39 cellular contexts compared by ENCODE assay signal in genomic region chr2:135756692-135757091, GRCh38.
"Had no signal": no experiment of that assay in that cellular context is flagged by ENCODE, and none has a peak within 500 bp of the region (broad histone marks: within the 10 kb centered on the region; RNA-seq: fewer than 3 reads in every experiment).

No MANE protein-coding gene starts in this region.

- H3K27me3 Mint-ChIP-seq: activated B cell treated with CpG ODN at 0.5 μM for 24 hours; activated CD4-positive, alpha-beta memory T cell treated with anti-CD3 and anti-CD28 coated beads for 36 hours; activated CD4-positive, alpha-beta T cell treated with anti-CD3 and anti-CD28 coated beads, Interleukin-2, amount 10 ng/mL, durations not matched to agents 24 days and 14 days; activated CD8-positive, alpha-beta T cell treated with anti-CD3 and anti-CD28 coated beads for 36 hours; activated naive CD4-positive, alpha-beta T cell treated with anti-CD3 and anti-CD28 coated beads, Interleukin-2, amount 10 ng/mL, durations not matched to agents 7 days and 5 days; activated naive CD4-positive, alpha-beta T cell treated with anti-CD3 and anti-CD28 coated beads, Interleukin-2, amount 50 U/mL, for 24 hours; activated naive CD8-positive, alpha-beta T cell; activated naive CD8-positive, alpha-beta T cell treated with anti-CD3 and anti-CD28 coated beads, Interleukin-2, amount 10 ng/mL, durations not matched to agents 7 days and 5 days; activated naive CD8-positive, alpha-beta T cell treated with anti-CD3 and anti-CD28 coated beads, Interleukin-2, amount 50 U/mL, for 24 hours; activated T-helper 17 cell treated with anti-CD3 and anti-CD28 coated beads, Interleukin-2, amount 50 U/mL, for 72 hours; brain; central memory CD8-positive, alpha-beta T cell had no signal

- H3K27ac ChIP-seq: ascending aorta, cardiac muscle cell, VCaP had no signal

- H3K4me3 ChIP-seq: ascending aorta, cardiac muscle cell had no signal

- H3K4me3 Mint-ChIP-seq: activated B cell treated with CpG ODN at 0.5 μM for 24 hours; activated CD4-positive, alpha-beta memory T cell treated with anti-CD3 and anti-CD28 coated beads for 36 hours; activated CD4-positive, alpha-beta T cell treated with anti-CD3 and anti-CD28 coated beads, Interleukin-2, amount 10 ng/mL, durations not matched to agents 24 days and 14 days; activated CD8-positive, alpha-beta T cell treated with anti-CD3 and anti-CD28 coated beads for 36 hours; activated naive CD4-positive, alpha-beta T cell treated with anti-CD3 and anti-CD28 coated beads, Interleukin-2, amount 10 ng/mL, durations not matched to agents 7 days and 5 days; activated naive CD4-positive, alpha-beta T cell treated with anti-CD3 and anti-CD28 coated beads, Interleukin-2, amount 50 U/mL, for 24 hours; activated naive CD8-positive, alpha-beta T cell; activated naive CD8-positive, alpha-beta T cell treated with anti-CD3 and anti-CD28 coated beads, Interleukin-2, amount 10 ng/mL, durations not matched to agents 7 days and 5 days; activated naive CD8-positive, alpha-beta T cell treated with anti-CD3 and anti-CD28 coated beads, Interleukin-2, amount 50 U/mL, for 24 hours; activated T-cell treated with anti-CD3 and anti-CD28 coated beads, Interleukin-2, amount 50 U/mL, for 4 hours; activated T-cell treated with anti-CD3 and anti-CD28 coated beads, Interleukin-2, amount 50 U/mL, for 72 hours; activated T-helper 1 cell treated with anti-CD3 and anti-CD28 coated beads, Interleukin-12 subunit alpha, Interleukin-12 subunit beta, Interleukin-2, Interleukin-4 antibody, amounts not matched to agents 30 ng/mL and 10 ng/mL and 1 ng/mL, durations not matched to agents 14 hours and 24 hours and 36 hours; activated T-helper 17 cell treated with anti-CD3 and anti-CD28 coated beads, Interleukin-2, amount 50 U/mL, for 72 hours; brain; central memory CD8-positive, alpha-beta T cell; T-helper 1 cell treated with Interleukin-12 subunit alpha and Interleukin-12 subunit beta and Interleukin-4 antibody, amounts not matched to agents 30 μg/mL and 1 μg/mL, for 36 hours; T-helper 2 cell treated with Interferon-gamma antibody and Interleukin-4, amounts not matched to agents 5 μg/mL and 100 μg/mL, for 36 hours had no signal

- H3K27me3 ChIP-seq: ascending aorta, cardiac muscle cell had no signal

- ATAC-seq: activated CD8-positive, alpha-beta T cell treated with anti-CD3 and anti-CD28 coated beads for 36 hours; activated naive CD8-positive, alpha-beta T cell treated with anti-CD3 and anti-CD28 coated beads, Interleukin-2, amount 50 U/mL, for 24 hours; activated T-cell treated with anti-CD3 and anti-CD28 coated beads, Interleukin-2, amount 50 U/mL, for 4 hours; activated T-cell treated with anti-CD3 and anti-CD28 coated beads, Interleukin-2, amount 50 U/mL, for 72 hours; activated T-helper 17 cell treated with anti-CD3 and anti-CD28 coated beads, Interleukin-2, amount 50 U/mL, for 72 hours had no signal

- DNase-seq: activated B cell treated with CpG ODN at 0.5 μM for 24 hours; activated CD4-positive, alpha-beta memory T cell treated with anti-CD3 and anti-CD28 coated beads for 36 hours; activated CD4-positive, alpha-beta T cell treated with anti-CD3 and anti-CD28 coated beads for 4 hours; activated CD4-positive, alpha-beta T cell treated with anti-CD3 and anti-CD28 coated beads, Interleukin-2, amount 10 ng/mL, durations not matched to agents 24 days and 14 days; activated CD4-positive, alpha-beta T cell treated with anti-CD3 and anti-CD28 coated beads, Interleukin-2, amount 50 U/mL, for 1 hour; activated CD4-positive, alpha-beta T cell treated with anti-CD3 and anti-CD28 coated beads, Interleukin-2, amount 50 U/mL, for 4 hours; activated CD4-positive, CD25-positive, alpha-beta regulatory T cell treated with anti-CD3 and anti-CD28 coated beads, Interleukin-2, amount 50 U/mL, for 72 hours; activated CD8-positive, alpha-beta memory T cell treated with anti-CD3 and anti-CD28 coated beads, Interleukin-2, amount 50 U/mL, for 4 hours; activated CD8-positive, alpha-beta T cell treated with anti-CD3 and anti-CD28 coated beads for 36 hours; activated effector memory CD4-positive, alpha-beta T cell treated with anti-CD3 and anti-CD28 coated beads, Interleukin-2, amount 50 U/mL, for 16 hours; activated gamma-delta T cell treated with Interleukin-2 at 50 U/mL for 16 hours; activated naive CD4-positive, alpha-beta T cell; activated naive CD4-positive, alpha-beta T cell treated with anti-CD3 and anti-CD28 coated beads, Interleukin-2, amount 10 ng/mL, durations not matched to agents 7 days and 5 days; activated naive CD8-positive, alpha-beta T cell treated with anti-CD3 and anti-CD28 coated beads, Interleukin-2, amount 10 ng/mL, durations not matched to agents 7 days and 5 days; activated naive CD8-positive, alpha-beta T cell treated with anti-CD3 and anti-CD28 coated beads, Interleukin-2, amount 50 U/mL, for 24 hours; activated T-cell treated with anti-CD3 and anti-CD28 coated beads for 4 hours; activated T-cell treated with anti-CD3 and anti-CD28 coated beads, Interleukin-2, amount 50 U/mL, for 1 hour; activated T-cell treated with anti-CD3 and anti-CD28 coated beads, Interleukin-2, amount 50 U/mL, for 4 hours; activated T-cell treated with anti-CD3 and anti-CD28 coated beads, Interleukin-2, amount 50 U/mL, for 72 hours; amygdala; anterior cingulate cortex; caudate nucleus; cerebellar nuclear complex; T-helper 1 cell; T-helper 2 cell; T-helper 9 cell had no signal

- H3K4me1 ChIP-seq: ascending aorta had no signal

- H3K27ac Mint-ChIP-seq: activated B cell treated with CpG ODN at 0.5 μM for 24 hours; activated CD4-positive, alpha-beta memory T cell treated with anti-CD3 and anti-CD28 coated beads for 36 hours; activated CD4-positive, alpha-beta T cell treated with anti-CD3 and anti-CD28 coated beads, Interleukin-2, amount 10 ng/mL, durations not matched to agents 24 days and 14 days; activated CD8-positive, alpha-beta T cell treated with anti-CD3 and anti-CD28 coated beads for 36 hours; activated naive CD4-positive, alpha-beta T cell treated with anti-CD3 and anti-CD28 coated beads, Interleukin-2, amount 10 ng/mL, durations not matched to agents 7 days and 5 days; activated naive CD4-positive, alpha-beta T cell treated with anti-CD3 and anti-CD28 coated beads, Interleukin-2, amount 50 U/mL, for 24 hours; activated naive CD8-positive, alpha-beta T cell; activated naive CD8-positive, alpha-beta T cell treated with anti-CD3 and anti-CD28 coated beads, Interleukin-2, amount 10 ng/mL, durations not matched to agents 7 days and 5 days; activated naive CD8-positive, alpha-beta T cell treated with anti-CD3 and anti-CD28 coated beads, Interleukin-2, amount 50 U/mL, for 24 hours; activated T-cell treated with anti-CD3 and anti-CD28 coated beads, Interleukin-2, amount 50 U/mL, for 72 hours; activated T-helper 1 cell treated with anti-CD3 and anti-CD28 coated beads, Interleukin-12 subunit alpha, Interleukin-12 subunit beta, Interleukin-2, Interleukin-4 antibody, amounts not matched to agents 30 ng/mL and 10 ng/mL and 1 ng/mL, durations not matched to agents 14 hours and 24 hours and 36 hours; activated T-helper 17 cell treated with anti-CD3 and anti-CD28 coated beads, Interleukin-2, amount 50 U/mL, for 72 hours; brain; T-helper 1 cell treated with Interleukin-12 subunit alpha and Interleukin-12 subunit beta and Interleukin-4 antibody, amounts not matched to agents 30 μg/mL and 1 μg/mL, for 36 hours; T-helper 2 cell treated with Interferon-gamma antibody and Interleukin-4, amounts not matched to agents 5 μg/mL and 100 μg/mL, for 36 hours had no signal

- H3K4me1 Mint-ChIP-seq: activated B cell treated with CpG ODN at 0.5 μM for 24 hours; activated naive CD4-positive, alpha-beta T cell treated with anti-CD3 and anti-CD28 coated beads, Interleukin-2, amount 10 ng/mL, durations not matched to agents 7 days and 5 days; activated naive CD8-positive, alpha-beta T cell treated with anti-CD3 and anti-CD28 coated beads, Interleukin-2, amount 10 ng/mL, durations not matched to agents 7 days and 5 days; activated T-helper 17 cell treated with anti-CD3 and anti-CD28 coated beads, Interleukin-2, amount 50 U/mL, for 72 hours; brain; central memory CD8-positive, alpha-beta T cell had no signal

- FAIRE-seq: bronchial epithelial cell, TTC549 had no signal
